In the genomic region with DNA sequence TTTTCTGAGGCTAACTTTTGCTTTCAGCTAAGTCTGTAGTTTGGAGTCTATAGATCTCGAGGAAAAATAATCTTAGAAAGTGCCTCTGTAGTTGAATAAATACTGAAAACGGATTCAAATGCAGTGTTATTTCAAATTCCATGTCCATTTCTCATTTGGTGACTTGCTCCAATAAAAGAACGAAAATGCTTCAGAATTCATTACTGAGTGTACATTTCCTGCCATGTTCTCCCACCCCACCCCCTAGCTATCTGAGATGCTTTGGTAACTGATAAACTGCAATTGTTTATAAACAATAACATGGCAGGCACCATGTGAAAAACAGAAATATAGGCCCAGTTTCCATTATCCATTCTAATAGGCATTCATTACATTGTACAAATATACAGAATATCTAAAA, we compare ENCODE assay signal across 1 cellular context.
TF ChIP-seq lines count a peak whose summit lies in the region.

No MANE protein-coding gene starts in this region.

TF ChIP-seq in GM23338, 12 proteins besides CTCF, POLR2A, EP300 and RAD21:
- TF ChIP-seq, protein P1, sequence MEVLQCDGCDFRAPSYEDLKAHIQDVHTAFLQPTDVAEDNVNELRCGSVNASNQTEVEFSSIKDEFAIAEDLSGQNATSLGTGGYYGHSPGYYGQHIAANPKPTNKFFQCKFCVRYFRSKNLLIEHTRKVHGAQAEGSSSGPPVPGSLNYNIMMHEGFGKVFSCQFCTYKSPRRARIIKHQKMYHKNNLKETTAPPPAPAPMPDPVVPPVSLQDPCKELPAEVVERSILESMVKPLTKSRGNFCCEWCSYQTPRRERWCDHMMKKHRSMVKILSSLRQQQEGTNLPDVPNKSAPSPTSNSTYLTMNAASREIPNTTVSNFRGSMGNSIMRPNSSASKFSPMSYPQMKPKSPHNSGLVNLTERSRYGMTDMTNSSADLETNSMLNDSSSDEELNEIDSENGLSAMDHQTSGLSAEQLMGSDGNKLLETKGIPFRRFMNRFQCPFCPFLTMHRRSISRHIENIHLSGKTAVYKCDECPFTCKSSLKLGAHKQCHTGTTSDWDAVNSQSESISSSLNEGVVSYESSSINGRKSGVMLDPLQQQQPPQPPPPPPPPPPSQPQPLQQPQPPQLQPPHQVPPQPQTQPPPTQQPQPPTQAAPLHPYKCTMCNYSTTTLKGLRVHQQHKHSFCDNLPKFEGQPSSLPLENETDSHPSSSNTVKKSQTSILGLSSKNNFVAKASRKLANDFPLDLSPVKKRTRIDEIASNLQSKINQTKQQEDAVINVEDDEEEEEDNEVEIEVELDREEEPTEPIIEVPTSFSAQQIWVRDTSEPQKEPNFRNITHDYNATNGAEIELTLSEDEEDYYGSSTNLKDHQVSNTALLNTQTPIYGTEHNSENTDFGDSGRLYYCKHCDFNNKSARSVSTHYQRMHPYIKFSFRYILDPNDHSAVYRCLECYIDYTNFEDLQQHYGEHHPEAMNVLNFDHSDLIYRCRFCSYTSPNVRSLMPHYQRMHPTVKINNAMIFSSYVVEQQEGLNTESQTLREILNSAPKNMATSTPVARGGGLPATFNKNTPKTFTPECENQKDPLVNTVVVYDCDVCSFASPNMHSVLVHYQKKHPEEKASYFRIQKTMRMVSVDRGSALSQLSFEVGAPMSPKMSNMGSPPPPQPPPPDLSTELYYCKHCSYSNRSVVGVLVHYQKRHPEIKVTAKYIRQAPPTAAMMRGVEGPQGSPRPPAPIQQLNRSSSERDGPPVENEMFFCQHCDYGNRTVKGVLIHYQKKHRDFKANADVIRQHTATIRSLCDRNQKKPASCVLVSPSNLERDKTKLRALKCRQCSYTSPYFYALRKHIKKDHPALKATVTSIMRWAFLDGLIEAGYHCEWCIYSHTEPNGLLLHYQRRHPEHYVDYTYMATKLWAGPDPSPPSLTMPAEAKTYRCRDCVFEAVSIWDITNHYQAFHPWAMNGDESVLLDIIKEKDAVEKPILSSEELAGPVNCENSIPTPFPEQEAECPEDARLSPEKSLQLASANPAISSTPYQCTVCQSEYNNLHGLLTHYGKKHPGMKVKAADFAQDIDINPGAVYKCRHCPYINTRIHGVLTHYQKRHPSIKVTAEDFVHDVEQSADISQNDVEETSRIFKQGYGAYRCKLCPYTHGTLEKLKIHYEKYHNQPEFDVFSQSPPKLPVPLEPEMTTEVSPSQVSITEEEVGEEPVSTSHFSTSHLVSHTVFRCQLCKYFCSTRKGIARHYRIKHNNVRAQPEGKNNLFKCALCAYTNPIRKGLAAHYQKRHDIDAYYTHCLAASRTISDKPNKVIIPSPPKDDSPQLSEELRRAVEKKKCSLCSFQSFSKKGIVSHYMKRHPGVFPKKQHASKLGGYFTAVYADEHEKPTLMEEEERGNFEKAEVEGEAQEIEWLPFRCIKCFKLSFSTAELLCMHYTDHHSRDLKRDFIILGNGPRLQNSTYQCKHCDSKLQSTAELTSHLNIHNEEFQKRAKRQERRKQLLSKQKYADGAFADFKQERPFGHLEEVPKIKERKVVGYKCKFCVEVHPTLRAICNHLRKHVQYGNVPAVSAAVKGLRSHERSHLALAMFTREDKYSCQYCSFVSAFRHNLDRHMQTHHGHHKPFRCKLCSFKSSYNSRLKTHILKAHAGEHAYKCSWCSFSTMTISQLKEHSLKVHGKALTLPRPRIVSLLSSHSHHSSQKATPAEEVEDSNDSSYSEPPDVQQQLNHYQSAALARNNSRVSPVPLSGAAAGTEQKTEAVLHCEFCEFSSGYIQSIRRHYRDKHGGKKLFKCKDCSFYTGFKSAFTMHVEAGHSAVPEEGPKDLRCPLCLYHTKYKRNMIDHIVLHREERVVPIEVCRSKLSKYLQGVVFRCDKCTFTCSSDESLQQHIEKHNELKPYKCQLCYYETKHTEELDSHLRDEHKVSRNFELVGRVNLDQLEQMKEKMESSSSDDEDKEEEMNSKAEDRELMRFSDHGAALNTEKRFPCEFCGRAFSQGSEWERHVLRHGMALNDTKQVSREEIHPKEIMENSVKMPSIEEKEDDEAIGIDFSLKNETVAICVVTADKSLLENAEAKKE (CRISPR knock-in tag; IDR thresholded peaks at IDR 0.05) = no peak
- TF ChIP-seq EZH2phosphoT487 (IDR thresholded peaks at IDR 0.05; ENCODE audit: unreplicated experiment) = no peak
- TF ChIP-seq, protein P2, sequence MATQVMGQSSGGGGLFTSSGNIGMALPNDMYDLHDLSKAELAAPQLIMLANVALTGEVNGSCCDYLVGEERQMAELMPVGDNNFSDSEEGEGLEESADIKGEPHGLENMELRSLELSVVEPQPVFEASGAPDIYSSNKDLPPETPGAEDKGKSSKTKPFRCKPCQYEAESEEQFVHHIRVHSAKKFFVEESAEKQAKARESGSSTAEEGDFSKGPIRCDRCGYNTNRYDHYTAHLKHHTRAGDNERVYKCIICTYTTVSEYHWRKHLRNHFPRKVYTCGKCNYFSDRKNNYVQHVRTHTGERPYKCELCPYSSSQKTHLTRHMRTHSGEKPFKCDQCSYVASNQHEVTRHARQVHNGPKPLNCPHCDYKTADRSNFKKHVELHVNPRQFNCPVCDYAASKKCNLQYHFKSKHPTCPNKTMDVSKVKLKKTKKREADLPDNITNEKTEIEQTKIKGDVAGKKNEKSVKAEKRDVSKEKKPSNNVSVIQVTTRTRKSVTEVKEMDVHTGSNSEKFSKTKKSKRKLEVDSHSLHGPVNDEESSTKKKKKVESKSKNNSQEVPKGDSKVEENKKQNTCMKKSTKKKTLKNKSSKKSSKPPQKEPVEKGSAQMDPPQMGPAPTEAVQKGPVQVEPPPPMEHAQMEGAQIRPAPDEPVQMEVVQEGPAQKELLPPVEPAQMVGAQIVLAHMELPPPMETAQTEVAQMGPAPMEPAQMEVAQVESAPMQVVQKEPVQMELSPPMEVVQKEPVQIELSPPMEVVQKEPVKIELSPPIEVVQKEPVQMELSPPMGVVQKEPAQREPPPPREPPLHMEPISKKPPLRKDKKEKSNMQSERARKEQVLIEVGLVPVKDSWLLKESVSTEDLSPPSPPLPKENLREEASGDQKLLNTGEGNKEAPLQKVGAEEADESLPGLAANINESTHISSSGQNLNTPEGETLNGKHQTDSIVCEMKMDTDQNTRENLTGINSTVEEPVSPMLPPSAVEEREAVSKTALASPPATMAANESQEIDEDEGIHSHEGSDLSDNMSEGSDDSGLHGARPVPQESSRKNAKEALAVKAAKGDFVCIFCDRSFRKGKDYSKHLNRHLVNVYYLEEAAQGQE (IDR thresholded peaks at IDR 0.05; ENCODE audit: unreplicated experiment) = no peak
